ENCODE assay signal across 16 cellular contexts in the genomic region with DNA sequence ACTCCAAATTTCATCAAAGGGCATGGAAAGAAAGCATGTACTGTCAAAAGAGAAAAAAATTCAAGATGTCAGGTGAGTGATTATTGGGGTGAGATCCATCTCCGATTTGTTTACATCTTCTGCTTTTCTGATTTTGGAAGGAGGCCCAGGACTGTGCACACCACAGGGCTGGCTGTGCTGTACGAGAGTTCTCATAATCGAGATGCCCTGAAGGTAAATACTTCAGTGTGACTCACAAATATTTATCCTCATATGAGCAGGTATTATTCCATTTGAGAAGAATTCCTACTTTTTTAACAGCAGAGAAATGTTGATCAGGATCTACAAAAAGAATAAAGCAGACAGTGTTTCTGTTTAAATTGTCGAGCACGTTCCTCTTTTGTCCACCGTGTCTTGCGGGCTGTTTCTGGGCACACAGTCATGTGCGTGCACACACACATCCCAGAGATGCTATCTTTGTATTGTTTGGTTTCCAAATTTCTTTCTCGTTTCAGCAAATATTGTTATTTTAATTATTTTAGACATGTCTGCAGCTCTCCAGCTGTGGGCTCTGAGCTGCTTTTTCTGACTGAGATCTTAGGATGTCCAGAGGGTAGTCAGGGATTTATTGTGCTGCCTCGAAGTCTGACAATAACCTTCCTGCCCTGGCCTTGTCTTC.
DNase-seq lines count a peak whose midpoint lies in the region; ATAC-seq and TF ChIP-seq lines count a peak whose summit lies in the region.
"Had no signal": no experiment of that assay in that cellular context is flagged by ENCODE, and none has a peak within 500 bp of the region (broad histone marks: within the 10 kb centered on the region; RNA-seq: fewer than 3 reads in every experiment).

No MANE protein-coding gene starts in this region.

- H3K36me3 ChIP-seq in breast epithelium = no peaks in the 10 kb centered on the region

- TF ChIP-seq POLR2A in breast epithelium (IDR thresholded peaks at IDR 0.05) = no peak

- intact Hi-C loops in breast epithelium (cut with DNase I; ENCODE audit: low total_unique reads) = no loop called here

- H3K27me3 Mint-ChIP-seq in nephron (ENCODE audit: low read depth) = no peaks in the 10 kb centered on the region

- TF ChIP-seq CTCF in C4-2B (conservative IDR thresholded peaks at IDR 0.05) (no peak), breast epithelium (IDR thresholded peaks at IDR 0.05) (no peak), nephron (IDR thresholded peaks at IDR 0.05; ENCODE audit: unreplicated experiment in 3 of 3) (no peak)

- H3K4me3 ChIP-seq in breast epithelium = no peak overlapping the region
- H3K4me3 ChIP-seq: coronary artery, GM12878, pancreas, upper lobe of left lung had no signal

- H3K4me1 Mint-ChIP-seq in nephron = peaks cover 36% of the 10 kb centered on the region
- H3K4me1 Mint-ChIP-seq: activated naive CD8-positive, alpha-beta T cell treated with anti-CD3 and anti-CD28 coated beads for 36 hours; B cell had no signal

- H3K4me3 Mint-ChIP-seq in nephron = no peak overlapping the region
- H3K4me3 Mint-ChIP-seq: activated naive CD8-positive, alpha-beta T cell treated with anti-CD3 and anti-CD28 coated beads for 36 hours; B cell had no signal

- H3K9me3 ChIP-seq in breast epithelium = no peaks in the 10 kb centered on the region
- H3K9me3 ChIP-seq: pancreas, upper lobe of left lung had no signal

- H3K9me3 Mint-ChIP-seq in nephron = no peaks in the 10 kb centered on the region
- H3K9me3 Mint-ChIP-seq: activated naive CD8-positive, alpha-beta T cell treated with anti-CD3 and anti-CD28 coated beads for 36 hours had no signal

- peaks cover 65% of the 10 kb centered on the region for H3K36me3 Mint-ChIP-seq in nephron (ENCODE audit: low read depth)
- H3K36me3 Mint-ChIP-seq: activated naive CD8-positive, alpha-beta T cell treated with anti-CD3 and anti-CD28 coated beads for 36 hours had no signal

- DNase-seq in M059J (ENCODE audit: low read depth) (peak; percentile 93), breast epithelium (ENCODE audit: low spot score in 2 of 2) (peak in 1 of 2 donors; percentile 39), midbrain (lab: John Stamatoyannopoulos, UW) (no peak), amniotic stem cell (lab: John Stamatoyannopoulos, UW) (no peak)
- DNase-seq: activated CD8-positive, alpha-beta memory T cell treated with anti-CD3 and anti-CD28 coated beads, Interleukin-2, amount 50 U/mL, for 48 hours; activated naive CD8-positive, alpha-beta T cell treated with anti-CD3 and anti-CD28 coated beads for 36 hours; NCI-H187; pancreas; upper lobe of left lung had no signal

- H3K27ac Mint-ChIP-seq in nephron = peak overlapping the region; percentile 7 to 73 (median 40)
- H3K27ac Mint-ChIP-seq: activated naive CD8-positive, alpha-beta T cell treated with anti-CD3 and anti-CD28 coated beads for 36 hours; B cell had no signal

- H3K27ac ChIP-seq in C4-2B (peak overlapping the region; percentile 59; the same call in 1 of the 2 replicates), breast epithelium (peak overlapping the region; percentile 73 to 74)
- H3K27ac ChIP-seq: pancreas had no signal

- no peaks in the 10 kb centered on the region for H3K27me3 ChIP-seq in breast epithelium
- H3K27me3 ChIP-seq: pancreas, upper lobe of left lung had no signal

- no peaks in the 10 kb centered on the region for H3K4me1 ChIP-seq in breast epithelium

- ATAC-seq in HG03097 (IDR thresholded peaks at IDR 0.05; ENCODE audit: low FRiP score, unreplicated experiment) (no peak), GM21737 (IDR thresholded peaks at IDR 0.05; ENCODE audit: unreplicated experiment) (no peak)
